8 cellular contexts compared by ENCODE assay signal in the genomic region with DNA sequence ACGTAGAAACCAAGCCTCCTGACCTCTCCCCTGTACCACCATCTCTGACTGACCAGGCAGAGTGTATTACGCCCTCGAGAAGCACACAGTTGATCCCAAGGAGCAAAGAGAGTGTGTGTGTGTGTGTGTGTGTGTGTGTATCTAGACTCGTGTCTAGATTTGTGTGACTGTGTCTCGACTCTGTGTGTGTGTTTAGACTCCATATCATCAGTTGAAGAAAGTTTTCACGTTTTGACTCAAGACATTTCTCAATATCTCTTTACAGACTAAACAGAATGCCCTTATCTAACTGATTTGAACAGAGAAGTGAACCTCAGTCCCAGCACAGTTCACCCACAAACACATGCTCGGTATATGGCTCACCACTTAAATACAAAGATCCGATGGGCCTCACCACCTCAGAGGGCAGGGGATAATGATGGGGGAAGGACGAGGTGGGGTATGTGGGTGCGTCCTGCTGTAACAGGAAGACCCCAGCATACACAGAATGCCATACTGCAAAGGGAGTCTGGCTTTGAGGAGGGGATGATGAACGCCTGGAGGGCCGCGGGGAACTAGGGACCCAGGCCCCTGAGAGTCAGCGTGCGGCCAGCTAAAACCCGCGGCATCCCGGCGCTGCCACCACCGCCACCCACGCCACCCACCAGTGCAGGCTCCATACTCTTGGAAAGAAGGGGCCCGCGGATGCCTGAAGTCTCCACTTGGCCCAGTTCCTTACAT. TPM values are rescaled to one million over a fixed set of nuclear protein-coding genes. Genes with fewer than 3 reads are reported as not detected.
A peak's percentile ranks its signal among the peaks of the same experiment; 100 is the strongest.
DNase-seq lines count a peak whose midpoint lies in the region; ATAC-seq and TF ChIP-seq lines count a peak whose summit lies in the region.

No MANE protein-coding gene starts in this region.

- peaks cover 31% of the 10 kb centered on the region for H3K36me3 ChIP-seq in RWPE2 (ENCODE audit: low read depth)
- peaks cover 4 to 10% of the 10 kb centered on the region in 2 donors for H3K36me3 ChIP-seq in lung (ENCODE audit: control insufficient read depth in 2 of 2, insufficient read depth in 2 of 2, low read length in 2 of 2)

- no peaks in the 10 kb centered on the region for H3K9me3 ChIP-seq in RWPE2 (ENCODE audit: severe bottlenecking)
- no peaks in the 10 kb centered on the region for H3K9me3 ChIP-seq in lung (ENCODE audit: control insufficient read depth in 2 of 2, insufficient read depth in 1 of 2, low read length in 1 of 2)

- no peak for TF ChIP-seq CTCF in RWPE2 (IDR thresholded peaks at IDR 0.05; ENCODE audit: poor library complexity, severe bottlenecking)
- no peak for TF ChIP-seq CTCF in choroid plexus epithelial cell (conservative IDR thresholded peaks at IDR 0.05; ENCODE audit: low read depth, low read length)
- TF ChIP-seq CTCF in lung (IDR thresholded peaks at IDR 0.05; ENCODE audit: control extremely low read depth, extremely low read depth) = no peak

- peak; percentile 6 for ATAC-seq in Right ventricle myocardium superior (ENCODE audit: poor library complexity)
- no peak for ATAC-seq in Right ventricle myocardium inferior
- ATAC-seq in HG02870 (IDR thresholded peaks at IDR 0.05; ENCODE audit: unreplicated experiment) = peak; percentile 24
- ATAC-seq in RWPE2 (ENCODE audit: low read depth) = peak; percentile 24; the same call in 2 of the 3 replicates
- no peak for ATAC-seq in lung (ENCODE audit: insufficient read depth, low FRiP score)
- peak; percentile 29 for ATAC-seq in stimulated activated naive CD8-positive, alpha-beta T cell treated with anti-CD3 and anti-CD28 coated beads, Interleukin-15, Interleukin-2, amounts not matched to agents 100 U/mL and 50 U/mL, for 24 hours

- H3K4me1 ChIP-seq in RWPE2 (ENCODE audit: insufficient read depth, poor library complexity, severe bottlenecking) (no peaks in the 10 kb centered on the region), lung (ENCODE audit: control insufficient read depth in 2 of 2, insufficient read depth in 2 of 2, low read length in 2 of 2) (peaks cover 0 to 5% of the 10 kb centered on the region in 2 donors)

- DNase-seq in Right ventricle myocardium superior (no peak), Right ventricle myocardium inferior (ENCODE audit: missing footprints) (no peak), RWPE2 (ENCODE audit: low spot score) (no peak), choroid plexus epithelial cell (ENCODE audit: low read depth) (peak; percentile 43), lung (ENCODE audit: low spot score) (no peak), NCI-H2081 (lab: John Stamatoyannopoulos, UW) (no peak)
- DNase-seq in stimulated activated naive CD8-positive, alpha-beta T cell treated with anti-CD3 and anti-CD28 coated beads, Interleukin-15, Interleukin-2, amounts not matched to agents 100 U/mL and 50 U/mL, for 24 hours = no peak

- no peaks in the 10 kb centered on the region for H3K27me3 ChIP-seq in RWPE2 (ENCODE audit: insufficient read depth, poor library complexity, severe bottlenecking)
- H3K27me3 ChIP-seq in lung (ENCODE audit: control insufficient read depth, insufficient read depth) = no peaks in the 10 kb centered on the region

- intact Hi-C loops in Right ventricle myocardium superior (cut with DNase I) (no loop called here), Right ventricle myocardium inferior (cut with DNase I) (no loop called here)

- 13 to 16% methylated on average over 19 to 23 of the region's 23 CpGs for WGBS in lung, 2 donors

- H3K27ac ChIP-seq in RWPE2 (ENCODE audit: poor library complexity, severe bottlenecking) (peak overlapping the region; percentile 28), lung (ENCODE audit: low read depth in 1 of 2, low read length in 1 of 2) (peak overlapping the region; percentile 30 to 55)

- peak overlapping the region; percentile 76 for H3K4me3 ChIP-seq in RWPE2 (ENCODE audit: severe bottlenecking)
- H3K4me3 ChIP-seq in choroid plexus epithelial cell (ENCODE audit: low read depth, low read length) = peak overlapping the region; percentile 92
- peak overlapping the region; percentile 76 for H3K4me3 ChIP-seq in lung

RNA-seq across cellular contexts. Expression of a gene that starts 0.8 kb away (rescaled TPM):
- total RNA-seq in Right ventricle myocardium superior (9.7 TPM), Right ventricle myocardium inferior (11.8 TPM), lung (10 to 100 TPM; 39.3 to 44.5 TPM)
- polyA plus RNA-seq in lung = 10 to 100 TPM; 12.6 to 21.1 TPM

RNA-seq across cellular contexts. Expression of a gene that starts 38.0 kb away (rescaled TPM):
- 8.5 TPM for total RNA-seq in Right ventricle myocardium superior
- total RNA-seq in Right ventricle myocardium inferior = 9.7 TPM
- total RNA-seq in lung = 10 to 100 TPM; 38.1 to 43.2 TPM
- polyA plus RNA-seq in lung = 10 to 100 TPM; 13.1 to 21.4 TPM

Comparison
In these comparisons a context has a peak if more than half of its experiments do, and no peak if none do; other contexts are left out.
1. ATAC-seq: peak in Right ventricle myocardium superior (single experiment), HG02870 (single experiment), RWPE2 (single experiment) and stimulated activated naive CD8-positive, alpha-beta T cell treated with anti-CD3 and anti-CD28 coated beads, Interleukin-15, Interleukin-2, amounts not matched to agents 100 U/mL and 50 U/mL, for 24 hours (single experiment); none in Right ventricle myocardium inferior (single experiment) and lung (single experiment).
2. Peak in every context shown above with its lines, with median percentiles within 50 percentile points of each other: H3K4me3 ChIP-seq.